ENCODE assay signal across 11 cellular contexts in genomic region chr4:95572304-95572991, GRCh38. TPM values are rescaled to one million over a fixed set of nuclear protein-coding genes. Genes with fewer than 3 reads are reported as not detected.
DNase-seq lines count a peak whose midpoint lies in the region; ATAC-seq, FAIRE-seq and TF ChIP-seq lines count a peak whose summit lies in the region.
"Had no signal": no experiment of that assay in that cellular context is flagged by ENCODE, and none has a peak within 500 bp of the region (broad histone marks: within the 10 kb centered on the region; RNA-seq: fewer than 3 reads in every experiment).

No MANE protein-coding gene starts in this region.

- no peak for TF ChIP-seq CTCF in HL-60 (IDR thresholded peaks at IDR 0.05; ENCODE audit: insufficient read depth, low read length)

- H3K27ac ChIP-seq in HL-60 (replicated peaks) (peak overlapping the region; percentile 92), small intestine (ENCODE audit: low read depth in 1 of 2, low read length in 1 of 2) (no peak overlapping the region)

- H3K4me1 ChIP-seq in small intestine (ENCODE audit: control insufficient read depth in 2 of 2, insufficient read depth in 1 of 2, low read depth in 1 of 2, low read length in 1 of 2) = no peaks in the 10 kb centered on the region

- no peak for ATAC-seq in HG03039 (IDR thresholded peaks at IDR 0.05; ENCODE audit: unreplicated experiment)

- H3K4me3 ChIP-seq in HL-60 (replicated peaks; ENCODE audit: insufficient read depth, low read length) (no peak overlapping the region), small intestine (ENCODE audit: low read depth in 1 of 2, low read length in 2 of 2) (no peak overlapping the region)

- no peaks in the 10 kb centered on the region for H3K27me3 ChIP-seq in HL-60 (ENCODE audit: insufficient read depth, poor library complexity, severe bottlenecking)
- no peaks in the 10 kb centered on the region for H3K27me3 ChIP-seq in small intestine (ENCODE audit: control insufficient read depth in 2 of 2, insufficient read depth in 2 of 2, low read length in 2 of 2)

- WGBS in small intestine, 3 donors = 54 to 60% (median 56%) methylated on average over 6 of the region's 6 CpGs

- DNase-seq in HL-60 (ENCODE audit: low read depth in 1 of 2, low spot score in 1 of 2) (peak in 1 of 2 experiments; percentile 88), SKM-1 (lab: John Stamatoyannopoulos, UW; ENCODE audit: unreplicated experiment) (peak; percentile 80), glomerular visceral epithelial cell (ENCODE audit: extremely low spot score) (peak; percentile 43), pulmonary artery endothelial cell (ENCODE audit: low read depth, low spot score) (peak; percentile 11), SHP77 (lab: John Stamatoyannopoulos, UW) (no peak), COR-L47 (lab: John Stamatoyannopoulos, UW) (no peak), small intestine (no peak)
- DNase-seq: activated B cell treated with CpG ODN at 0.5 μM for 24 hours, NCI-H226, posterior cingulate gyrus had no signal

- no peak for FAIRE-seq in small intestine (lab: Jason Lieb, UNC)

- H3K9me3 ChIP-seq in small intestine (ENCODE audit: control insufficient read depth, low read depth) = no peaks in the 10 kb centered on the region

- H3K36me3 ChIP-seq in small intestine (ENCODE audit: control insufficient read depth in 2 of 2, insufficient read depth in 2 of 2, low read length in 2 of 2) = no peaks in the 10 kb centered on the region

RNA-seq across cellular contexts. Expression of gene UNC5C, which starts 23.7 kb away (rescaled TPM):
- 0.18 and 0.20 TPM in 2 replicates for total RNA-seq in pulmonary artery endothelial cell
- 1 to 10 TPM in 1 of 3 donors, under 1 TPM in 1, not detected in 1; under 0.01 to 1.1 TPM for polyA plus RNA-seq in small intestine
- total RNA-seq: activated B cell treated with CpG ODN at 0.5 μM for 24 hours had no signal

Comparison
In these comparisons a context has a peak if more than half of its experiments do, and no peak if none do; other contexts are left out.
1. DNase-seq: peak in SKM-1 (single experiment), glomerular visceral epithelial cell (single experiment) and pulmonary artery endothelial cell (single experiment); none in SHP77 (0 of 2), COR-L47 (single experiment) and small intestine (single experiment).